ENCODE assay signal across 1 cellular context in genomic region chr22:46473896-46474557, GRCh38.
TF ChIP-seq lines count a peak whose summit lies in the region.

No MANE protein-coding gene starts in this region.

TF ChIP-seq in HepG2, 621 proteins besides CTCF, POLR2A, EP300 and RAD21 (continued from another document):
- no peak for TF ChIP-seq ZNF770 (CRISPR knock-in tag; IDR thresholded peaks at IDR 0.05)
- peak; percentile 63; the same call in 1 of the 2 replicates for TF ChIP-seq MXD1 (CRISPR knock-in tag; IDR thresholded peaks at IDR 0.05)
- no peak for TF ChIP-seq ZNF83 (CRISPR knock-in tag; IDR thresholded peaks at IDR 0.05; ENCODE audit: borderline replicate concordance)
- TF ChIP-seq ZNF639 (CRISPR knock-in tag; conservative IDR thresholded peaks at IDR 0.05): no peak
- no peak for TF ChIP-seq STAG1 (CRISPR knock-in tag; IDR thresholded peaks at IDR 0.05)
- TF ChIP-seq ARHGAP35 (CRISPR knock-in tag; IDR thresholded peaks at IDR 0.05; ENCODE audit: borderline replicate concordance): 0 out of 2 replicates have a peak, but pooled peaks have one; percentile 66
- TF ChIP-seq MAZ (IDR thresholded peaks at IDR 0.05; ENCODE audit: borderline replicate concordance, low read depth, low read length): no peak
- TF ChIP-seq MAZ (CRISPR knock-in tag; IDR thresholded peaks at IDR 0.05; ENCODE audit: low read depth): peak; percentile 73; the same call in 1 of the 2 replicates
- TF ChIP-seq SMYD3 (CRISPR knock-in tag; IDR thresholded peaks at IDR 0.05): no peak
- TF ChIP-seq REXO4 (CRISPR knock-in tag; IDR thresholded peaks at IDR 0.05; ENCODE audit: borderline replicate concordance): no peak
- TF ChIP-seq ARID3A (IDR thresholded peaks at IDR 0.05; ENCODE audit: low read depth, low read length): no peak
- TF ChIP-seq ZFP36L2 (CRISPR knock-in tag; IDR thresholded peaks at IDR 0.05): no peak
- no peak for TF ChIP-seq CHD4 (IDR thresholded peaks at IDR 0.05; ENCODE audit: borderline replicate concordance, low read length)
- TF ChIP-seq HOXA3 (CRISPR knock-in tag; IDR thresholded peaks at IDR 0.05): peak; percentile 31; the same call in 1 of the 2 replicates
- TF ChIP-seq ZNF10 (CRISPR knock-in tag; IDR thresholded peaks at IDR 0.05; ENCODE audit: borderline replicate concordance, low read depth): no peak
- TF ChIP-seq FOXM1 (CRISPR knock-in tag; IDR thresholded peaks at IDR 0.05): no peak
- TF ChIP-seq ADNP (CRISPR knock-in tag; IDR thresholded peaks at IDR 0.05): no peak
- no peak for TF ChIP-seq HIVEP1 (CRISPR knock-in tag; IDR thresholded peaks at IDR 0.05)
- 0 out of 2 replicates have a peak, but pooled peaks have one; percentile 31 for TF ChIP-seq YEATS4 (CRISPR knock-in tag; IDR thresholded peaks at IDR 0.05; ENCODE audit: borderline replicate concordance)
- TF ChIP-seq, protein P1, sequence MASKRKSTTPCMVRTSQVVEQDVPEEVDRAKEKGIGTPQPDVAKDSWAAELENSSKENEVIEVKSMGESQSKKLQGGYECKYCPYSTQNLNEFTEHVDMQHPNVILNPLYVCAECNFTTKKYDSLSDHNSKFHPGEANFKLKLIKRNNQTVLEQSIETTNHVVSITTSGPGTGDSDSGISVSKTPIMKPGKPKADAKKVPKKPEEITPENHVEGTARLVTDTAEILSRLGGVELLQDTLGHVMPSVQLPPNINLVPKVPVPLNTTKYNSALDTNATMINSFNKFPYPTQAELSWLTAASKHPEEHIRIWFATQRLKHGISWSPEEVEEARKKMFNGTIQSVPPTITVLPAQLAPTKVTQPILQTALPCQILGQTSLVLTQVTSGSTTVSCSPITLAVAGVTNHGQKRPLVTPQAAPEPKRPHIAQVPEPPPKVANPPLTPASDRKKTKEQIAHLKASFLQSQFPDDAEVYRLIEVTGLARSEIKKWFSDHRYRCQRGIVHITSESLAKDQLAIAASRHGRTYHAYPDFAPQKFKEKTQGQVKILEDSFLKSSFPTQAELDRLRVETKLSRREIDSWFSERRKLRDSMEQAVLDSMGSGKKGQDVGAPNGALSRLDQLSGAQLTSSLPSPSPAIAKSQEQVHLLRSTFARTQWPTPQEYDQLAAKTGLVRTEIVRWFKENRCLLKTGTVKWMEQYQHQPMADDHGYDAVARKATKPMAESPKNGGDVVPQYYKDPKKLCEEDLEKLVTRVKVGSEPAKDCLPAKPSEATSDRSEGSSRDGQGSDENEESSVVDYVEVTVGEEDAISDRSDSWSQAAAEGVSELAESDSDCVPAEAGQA (IDR thresholded peaks at IDR 0.05; ENCODE audit: low read depth): no peak
- TF ChIP-seq, protein P1 (CRISPR knock-in tag; IDR thresholded peaks at IDR 0.05; ENCODE audit: borderline replicate concordance): no peak
- TF ChIP-seq ZNF768 (CRISPR knock-in tag; IDR thresholded peaks at IDR 0.05): no peak
- TF ChIP-seq MED13 (CRISPR knock-in tag; IDR thresholded peaks at IDR 0.05): no peak
- TF ChIP-seq KLF12 (CRISPR knock-in tag; IDR thresholded peaks at IDR 0.05; ENCODE audit: borderline replicate concordance): no peak
- 0 out of 2 replicates have a peak, but pooled peaks have one; percentile 21 for TF ChIP-seq JUN (CRISPR knock-in tag; IDR thresholded peaks at IDR 0.05)
